In the genomic region with DNA sequence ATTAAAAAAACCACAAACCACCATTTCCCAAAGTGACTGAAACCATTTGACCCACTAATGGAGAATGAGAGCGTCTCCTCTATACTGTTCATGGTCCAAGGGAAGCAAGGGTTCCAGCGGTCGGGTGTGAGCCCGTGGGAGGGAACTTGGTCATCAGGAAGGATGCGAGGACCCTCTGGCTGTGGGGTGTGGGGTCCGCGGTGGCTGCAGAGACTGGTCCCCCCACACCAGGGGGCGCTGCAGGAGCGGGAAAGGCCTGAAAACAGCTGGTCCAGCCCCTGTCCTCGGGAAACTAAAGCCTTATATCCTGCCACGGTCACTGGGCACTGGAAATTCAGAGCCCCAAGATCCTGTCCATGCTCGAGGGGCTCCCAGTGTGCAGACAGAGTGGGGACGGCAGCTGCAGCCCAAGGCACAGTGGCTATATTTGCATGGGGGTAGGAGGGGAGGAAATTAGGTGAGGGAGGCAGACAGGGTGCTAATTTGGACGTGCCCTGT, we compare ENCODE assay signal across 1 cellular context.
TF ChIP-seq lines count a peak whose summit lies in the region.

No MANE protein-coding gene starts in this region.

TF ChIP-seq in GM12878, 131 proteins besides CTCF, POLR2A, EP300 and RAD21 (continues in another document):
- TF ChIP-seq, protein P1, sequence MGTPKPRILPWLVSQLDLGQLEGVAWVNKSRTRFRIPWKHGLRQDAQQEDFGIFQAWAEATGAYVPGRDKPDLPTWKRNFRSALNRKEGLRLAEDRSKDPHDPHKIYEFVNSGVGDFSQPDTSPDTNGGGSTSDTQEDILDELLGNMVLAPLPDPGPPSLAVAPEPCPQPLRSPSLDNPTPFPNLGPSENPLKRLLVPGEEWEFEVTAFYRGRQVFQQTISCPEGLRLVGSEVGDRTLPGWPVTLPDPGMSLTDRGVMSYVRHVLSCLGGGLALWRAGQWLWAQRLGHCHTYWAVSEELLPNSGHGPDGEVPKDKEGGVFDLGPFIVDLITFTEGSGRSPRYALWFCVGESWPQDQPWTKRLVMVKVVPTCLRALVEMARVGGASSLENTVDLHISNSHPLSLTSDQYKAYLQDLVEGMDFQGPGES (IDR thresholded peaks at IDR 0.05) = no peak
- TF ChIP-seq RAD51 (IDR thresholded peaks at IDR 0.05) (no peak), ZNF217 (IDR thresholded peaks at IDR 0.05) (no peak), ZNF274 (IDR thresholded peaks at IDR 0.05; ENCODE audit: insufficient read depth, insufficient read length) (no peak), TCF3 (IDR thresholded peaks at IDR 0.05; ENCODE audit: borderline replicate concordance, insufficient read depth, low read depth, low read length) (peak; percentile 85), SIN3A (IDR thresholded peaks at IDR 0.05; ENCODE audit: low read depth, low read length) (no peak), SUZ12 (IDR thresholded peaks at IDR 0.05; ENCODE audit: unreplicated experiment) (no peak), STAT1 (conservative IDR thresholded peaks at IDR 0.05) (0 out of 2 replicates have a peak, but pooled peaks have one; percentile 47), FOXM1 (IDR thresholded peaks at IDR 0.05; ENCODE audit: low read depth, low read length) (no peak), KLF5 (IDR thresholded peaks at IDR 0.05; ENCODE audit: partially characterized antibody) (peak; percentile 37), PAX5 (IDR thresholded peaks at IDR 0.05; ENCODE audit: borderline replicate concordance, low read depth, low read length) (no peak), EGR1 (IDR thresholded peaks at IDR 0.05; ENCODE audit: borderline replicate concordance in 1 of 2, low read depth in 2 of 2, low read length in 2 of 2) (no peak), ESRRA (IDR thresholded peaks at IDR 0.05; ENCODE audit: low read length) (no peak), IRF4 (IDR thresholded peaks at IDR 0.05; ENCODE audit: low read depth, low read length) (no peak), RB1 (IDR thresholded peaks at IDR 0.05; ENCODE audit: borderline replicate concordance) (peak; percentile 59; the same call in 1 of the 2 replicates), BHLHE40 (IDR thresholded peaks at IDR 0.05; ENCODE audit: borderline replicate concordance in 1 of 2, low read depth in 2 of 2, low read length in 1 of 2) (no peak), CBFB (IDR thresholded peaks at IDR 0.05; ENCODE audit: low read depth) (peak; percentile 38; the same call in 1 of the 2 replicates), YBX1 (IDR thresholded peaks at IDR 0.05) (no peak), NRF1 (conservative IDR thresholded peaks at IDR 0.05; ENCODE audit: low read depth, low read length) (no peak), EED (IDR thresholded peaks at IDR 0.05; ENCODE audit: low read depth) (no peak), TAF1 (IDR thresholded peaks at IDR 0.05; ENCODE audit: borderline replicate concordance, low read depth, low read length) (no peak), SPI1 (IDR thresholded peaks at IDR 0.05; ENCODE audit: borderline replicate concordance, insufficient read depth, low read depth, low read length) (no peak), CREB1 (IDR thresholded peaks at IDR 0.05; ENCODE audit: low read depth) (no peak), POLR2AphosphoS5 (IDR thresholded peaks at IDR 0.05; ENCODE audit: low read length) (no peak)
- TF ChIP-seq, protein P2, sequence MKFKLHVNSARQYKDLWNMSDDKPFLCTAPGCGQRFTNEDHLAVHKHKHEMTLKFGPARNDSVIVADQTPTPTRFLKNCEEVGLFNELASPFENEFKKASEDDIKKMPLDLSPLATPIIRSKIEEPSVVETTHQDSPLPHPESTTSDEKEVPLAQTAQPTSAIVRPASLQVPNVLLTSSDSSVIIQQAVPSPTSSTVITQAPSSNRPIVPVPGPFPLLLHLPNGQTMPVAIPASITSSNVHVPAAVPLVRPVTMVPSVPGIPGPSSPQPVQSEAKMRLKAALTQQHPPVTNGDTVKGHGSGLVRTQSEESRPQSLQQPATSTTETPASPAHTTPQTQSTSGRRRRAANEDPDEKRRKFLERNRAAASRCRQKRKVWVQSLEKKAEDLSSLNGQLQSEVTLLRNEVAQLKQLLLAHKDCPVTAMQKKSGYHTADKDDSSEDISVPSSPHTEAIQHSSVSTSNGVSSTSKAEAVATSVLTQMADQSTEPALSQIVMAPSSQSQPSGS (IDR thresholded peaks at IDR 0.05; ENCODE audit: low read length) = no peak
- TF ChIP-seq, protein P3, sequence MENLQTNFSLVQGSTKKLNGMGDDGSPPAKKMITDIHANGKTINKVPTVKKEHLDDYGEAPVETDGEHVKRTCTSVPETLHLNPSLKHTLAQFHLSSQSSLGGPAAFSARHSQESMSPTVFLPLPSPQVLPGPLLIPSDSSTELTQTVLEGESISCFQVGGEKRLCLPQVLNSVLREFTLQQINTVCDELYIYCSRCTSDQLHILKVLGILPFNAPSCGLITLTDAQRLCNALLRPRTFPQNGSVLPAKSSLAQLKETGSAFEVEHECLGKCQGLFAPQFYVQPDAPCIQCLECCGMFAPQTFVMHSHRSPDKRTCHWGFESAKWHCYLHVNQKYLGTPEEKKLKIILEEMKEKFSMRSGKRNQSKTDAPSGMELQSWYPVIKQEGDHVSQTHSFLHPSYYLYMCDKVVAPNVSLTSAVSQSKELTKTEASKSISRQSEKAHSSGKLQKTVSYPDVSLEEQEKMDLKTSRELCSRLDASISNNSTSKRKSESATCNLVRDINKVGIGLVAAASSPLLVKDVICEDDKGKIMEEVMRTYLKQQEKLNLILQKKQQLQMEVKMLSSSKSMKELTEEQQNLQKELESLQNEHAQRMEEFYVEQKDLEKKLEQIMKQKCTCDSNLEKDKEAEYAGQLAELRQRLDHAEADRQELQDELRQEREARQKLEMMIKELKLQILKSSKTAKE (IDR thresholded peaks at IDR 0.05; ENCODE audit: low read depth, poor library complexity, severe bottlenecking) = peak; percentile 38
- TF ChIP-seq, protein P4, sequence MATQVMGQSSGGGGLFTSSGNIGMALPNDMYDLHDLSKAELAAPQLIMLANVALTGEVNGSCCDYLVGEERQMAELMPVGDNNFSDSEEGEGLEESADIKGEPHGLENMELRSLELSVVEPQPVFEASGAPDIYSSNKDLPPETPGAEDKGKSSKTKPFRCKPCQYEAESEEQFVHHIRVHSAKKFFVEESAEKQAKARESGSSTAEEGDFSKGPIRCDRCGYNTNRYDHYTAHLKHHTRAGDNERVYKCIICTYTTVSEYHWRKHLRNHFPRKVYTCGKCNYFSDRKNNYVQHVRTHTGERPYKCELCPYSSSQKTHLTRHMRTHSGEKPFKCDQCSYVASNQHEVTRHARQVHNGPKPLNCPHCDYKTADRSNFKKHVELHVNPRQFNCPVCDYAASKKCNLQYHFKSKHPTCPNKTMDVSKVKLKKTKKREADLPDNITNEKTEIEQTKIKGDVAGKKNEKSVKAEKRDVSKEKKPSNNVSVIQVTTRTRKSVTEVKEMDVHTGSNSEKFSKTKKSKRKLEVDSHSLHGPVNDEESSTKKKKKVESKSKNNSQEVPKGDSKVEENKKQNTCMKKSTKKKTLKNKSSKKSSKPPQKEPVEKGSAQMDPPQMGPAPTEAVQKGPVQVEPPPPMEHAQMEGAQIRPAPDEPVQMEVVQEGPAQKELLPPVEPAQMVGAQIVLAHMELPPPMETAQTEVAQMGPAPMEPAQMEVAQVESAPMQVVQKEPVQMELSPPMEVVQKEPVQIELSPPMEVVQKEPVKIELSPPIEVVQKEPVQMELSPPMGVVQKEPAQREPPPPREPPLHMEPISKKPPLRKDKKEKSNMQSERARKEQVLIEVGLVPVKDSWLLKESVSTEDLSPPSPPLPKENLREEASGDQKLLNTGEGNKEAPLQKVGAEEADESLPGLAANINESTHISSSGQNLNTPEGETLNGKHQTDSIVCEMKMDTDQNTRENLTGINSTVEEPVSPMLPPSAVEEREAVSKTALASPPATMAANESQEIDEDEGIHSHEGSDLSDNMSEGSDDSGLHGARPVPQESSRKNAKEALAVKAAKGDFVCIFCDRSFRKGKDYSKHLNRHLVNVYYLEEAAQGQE (IDR thresholded peaks at IDR 0.05; ENCODE audit: low read depth, low read length) = no peak
- TF ChIP-seq, protein P5, sequence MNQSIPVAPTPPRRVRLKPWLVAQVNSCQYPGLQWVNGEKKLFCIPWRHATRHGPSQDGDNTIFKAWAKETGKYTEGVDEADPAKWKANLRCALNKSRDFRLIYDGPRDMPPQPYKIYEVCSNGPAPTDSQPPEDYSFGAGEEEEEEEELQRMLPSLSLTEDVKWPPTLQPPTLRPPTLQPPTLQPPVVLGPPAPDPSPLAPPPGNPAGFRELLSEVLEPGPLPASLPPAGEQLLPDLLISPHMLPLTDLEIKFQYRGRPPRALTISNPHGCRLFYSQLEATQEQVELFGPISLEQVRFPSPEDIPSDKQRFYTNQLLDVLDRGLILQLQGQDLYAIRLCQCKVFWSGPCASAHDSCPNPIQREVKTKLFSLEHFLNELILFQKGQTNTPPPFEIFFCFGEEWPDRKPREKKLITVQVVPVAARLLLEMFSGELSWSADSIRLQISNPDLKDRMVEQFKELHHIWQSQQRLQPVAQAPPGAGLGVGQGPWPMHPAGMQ (IDR thresholded peaks at IDR 0.05; ENCODE audit: borderline replicate concordance) = no peak
- TF ChIP-seq, protein P6, sequence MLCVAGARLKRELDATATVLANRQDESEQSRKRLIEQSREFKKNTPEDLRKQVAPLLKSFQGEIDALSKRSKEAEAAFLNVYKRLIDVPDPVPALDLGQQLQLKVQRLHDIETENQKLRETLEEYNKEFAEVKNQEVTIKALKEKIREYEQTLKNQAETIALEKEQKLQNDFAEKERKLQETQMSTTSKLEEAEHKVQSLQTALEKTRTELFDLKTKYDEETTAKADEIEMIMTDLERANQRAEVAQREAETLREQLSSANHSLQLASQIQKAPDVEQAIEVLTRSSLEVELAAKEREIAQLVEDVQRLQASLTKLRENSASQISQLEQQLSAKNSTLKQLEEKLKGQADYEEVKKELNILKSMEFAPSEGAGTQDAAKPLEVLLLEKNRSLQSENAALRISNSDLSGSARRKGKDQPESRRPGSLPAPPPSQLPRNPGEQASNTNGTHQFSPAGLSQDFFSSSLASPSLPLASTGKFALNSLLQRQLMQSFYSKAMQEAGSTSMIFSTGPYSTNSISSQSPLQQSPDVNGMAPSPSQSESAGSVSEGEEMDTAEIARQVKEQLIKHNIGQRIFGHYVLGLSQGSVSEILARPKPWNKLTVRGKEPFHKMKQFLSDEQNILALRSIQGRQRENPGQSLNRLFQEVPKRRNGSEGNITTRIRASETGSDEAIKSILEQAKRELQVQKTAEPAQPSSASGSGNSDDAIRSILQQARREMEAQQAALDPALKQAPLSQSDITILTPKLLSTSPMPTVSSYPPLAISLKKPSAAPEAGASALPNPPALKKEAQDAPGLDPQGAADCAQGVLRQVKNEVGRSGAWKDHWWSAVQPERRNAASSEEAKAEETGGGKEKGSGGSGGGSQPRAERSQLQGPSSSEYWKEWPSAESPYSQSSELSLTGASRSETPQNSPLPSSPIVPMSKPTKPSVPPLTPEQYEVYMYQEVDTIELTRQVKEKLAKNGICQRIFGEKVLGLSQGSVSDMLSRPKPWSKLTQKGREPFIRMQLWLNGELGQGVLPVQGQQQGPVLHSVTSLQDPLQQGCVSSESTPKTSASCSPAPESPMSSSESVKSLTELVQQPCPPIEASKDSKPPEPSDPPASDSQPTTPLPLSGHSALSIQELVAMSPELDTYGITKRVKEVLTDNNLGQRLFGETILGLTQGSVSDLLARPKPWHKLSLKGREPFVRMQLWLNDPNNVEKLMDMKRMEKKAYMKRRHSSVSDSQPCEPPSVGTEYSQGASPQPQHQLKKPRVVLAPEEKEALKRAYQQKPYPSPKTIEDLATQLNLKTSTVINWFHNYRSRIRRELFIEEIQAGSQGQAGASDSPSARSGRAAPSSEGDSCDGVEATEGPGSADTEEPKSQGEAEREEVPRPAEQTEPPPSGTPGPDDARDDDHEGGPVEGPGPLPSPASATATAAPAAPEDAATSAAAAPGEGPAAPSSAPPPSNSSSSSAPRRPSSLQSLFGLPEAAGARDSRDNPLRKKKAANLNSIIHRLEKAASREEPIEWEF (IDR thresholded peaks at IDR 0.05; ENCODE audit: insufficient replicate concordance, low read depth, low read length) = no peak
- TF ChIP-seq, protein P7, sequence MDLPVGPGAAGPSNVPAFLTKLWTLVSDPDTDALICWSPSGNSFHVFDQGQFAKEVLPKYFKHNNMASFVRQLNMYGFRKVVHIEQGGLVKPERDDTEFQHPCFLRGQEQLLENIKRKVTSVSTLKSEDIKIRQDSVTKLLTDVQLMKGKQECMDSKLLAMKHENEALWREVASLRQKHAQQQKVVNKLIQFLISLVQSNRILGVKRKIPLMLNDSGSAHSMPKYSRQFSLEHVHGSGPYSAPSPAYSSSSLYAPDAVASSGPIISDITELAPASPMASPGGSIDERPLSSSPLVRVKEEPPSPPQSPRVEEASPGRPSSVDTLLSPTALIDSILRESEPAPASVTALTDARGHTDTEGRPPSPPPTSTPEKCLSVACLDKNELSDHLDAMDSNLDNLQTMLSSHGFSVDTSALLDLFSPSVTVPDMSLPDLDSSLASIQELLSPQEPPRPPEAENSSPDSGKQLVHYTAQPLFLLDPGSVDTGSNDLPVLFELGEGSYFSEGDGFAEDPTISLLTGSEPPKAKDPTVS (IDR thresholded peaks at IDR 0.05; ENCODE audit: low read depth, low read length) = no peak
- TF ChIP-seq, protein P8, sequence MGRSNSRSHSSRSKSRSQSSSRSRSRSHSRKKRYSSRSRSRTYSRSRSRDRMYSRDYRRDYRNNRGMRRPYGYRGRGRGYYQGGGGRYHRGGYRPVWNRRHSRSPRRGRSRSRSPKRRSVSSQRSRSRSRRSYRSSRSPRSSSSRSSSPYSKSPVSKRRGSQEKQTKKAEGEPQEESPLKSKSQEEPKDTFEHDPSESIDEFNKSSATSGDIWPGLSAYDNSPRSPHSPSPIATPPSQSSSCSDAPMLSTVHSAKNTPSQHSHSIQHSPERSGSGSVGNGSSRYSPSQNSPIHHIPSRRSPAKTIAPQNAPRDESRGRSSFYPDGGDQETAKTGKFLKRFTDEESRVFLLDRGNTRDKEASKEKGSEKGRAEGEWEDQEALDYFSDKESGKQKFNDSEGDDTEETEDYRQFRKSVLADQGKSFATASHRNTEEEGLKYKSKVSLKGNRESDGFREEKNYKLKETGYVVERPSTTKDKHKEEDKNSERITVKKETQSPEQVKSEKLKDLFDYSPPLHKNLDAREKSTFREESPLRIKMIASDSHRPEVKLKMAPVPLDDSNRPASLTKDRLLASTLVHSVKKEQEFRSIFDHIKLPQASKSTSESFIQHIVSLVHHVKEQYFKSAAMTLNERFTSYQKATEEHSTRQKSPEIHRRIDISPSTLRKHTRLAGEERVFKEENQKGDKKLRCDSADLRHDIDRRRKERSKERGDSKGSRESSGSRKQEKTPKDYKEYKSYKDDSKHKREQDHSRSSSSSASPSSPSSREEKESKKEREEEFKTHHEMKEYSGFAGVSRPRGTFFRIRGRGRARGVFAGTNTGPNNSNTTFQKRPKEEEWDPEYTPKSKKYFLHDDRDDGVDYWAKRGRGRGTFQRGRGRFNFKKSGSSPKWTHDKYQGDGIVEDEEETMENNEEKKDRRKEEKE (IDR thresholded peaks at IDR 0.05) = no peak
